8 cellular contexts compared by ENCODE assay signal in the genomic region with DNA sequence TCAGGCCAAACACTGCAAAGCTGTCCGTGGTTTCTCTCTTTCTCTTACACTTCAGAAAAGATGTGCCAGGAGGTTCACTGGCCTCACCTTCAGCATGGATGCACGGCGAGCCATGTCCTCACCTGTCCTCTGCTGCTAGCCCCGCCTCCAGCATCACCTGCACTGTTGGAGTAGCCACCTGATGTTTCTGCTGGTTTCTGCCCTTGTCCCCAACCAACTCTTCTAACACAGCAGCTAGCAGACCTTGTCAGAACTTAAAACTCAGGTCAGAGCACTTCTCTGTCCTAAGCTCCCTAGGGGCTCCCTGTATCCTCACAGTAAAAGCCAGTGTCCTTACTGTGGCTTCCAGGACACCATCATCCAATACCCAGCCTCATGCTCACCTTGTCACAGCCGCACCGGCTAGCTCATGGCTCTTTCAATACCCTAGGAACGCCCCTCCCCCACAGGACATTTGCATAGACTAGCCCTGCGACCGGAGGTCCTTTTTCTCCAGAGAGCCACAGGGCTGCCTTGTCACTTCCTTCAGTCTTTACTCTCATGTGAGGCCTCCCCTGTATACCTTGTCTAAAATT. TPM values are rescaled to one million over a fixed set of nuclear protein-coding genes. Genes with fewer than 3 reads are reported as not detected.
A peak's percentile ranks its signal among the peaks of the same experiment; 100 is the strongest.
DNase-seq lines count a peak whose midpoint lies in the region; ATAC-seq and TF ChIP-seq lines count a peak whose summit lies in the region.
"Had no signal": no experiment of that assay in that cellular context is flagged by ENCODE, and none has a peak within 500 bp of the region (broad histone marks: within the 10 kb centered on the region; RNA-seq: fewer than 3 reads in every experiment).

No MANE protein-coding gene starts in this region.

- H3K79me2 ChIP-seq in OCI-LY1 (ENCODE audit: insufficient read depth, low read length) = peaks cover 34% of the 10 kb centered on the region

- peaks cover 49% of the 10 kb centered on the region for H3K4me1 Mint-ChIP-seq in memory B cell
- H3K4me1 Mint-ChIP-seq in naive thymus-derived CD4-positive, alpha-beta T cell = peaks cover 18 to 26% (median 21%) of the 10 kb centered on the region in 7 donors

- no peaks in the 10 kb centered on the region for H3K9me3 Mint-ChIP-seq in memory B cell
- no peaks in the 10 kb centered on the region for H3K9me3 Mint-ChIP-seq in naive thymus-derived CD4-positive, alpha-beta T cell

- intact Hi-C loops in naive thymus-derived CD4-positive, alpha-beta T cell (cut with micrococcal nuclease) = loop anchor here (2.0 kb wide), 1 partner anchor 17 kb away; no protein-coding TSS in a partner anchor

- no peaks in the 10 kb centered on the region for H3K9me3 ChIP-seq in OCI-LY1 (ENCODE audit: low read length)
- H3K9me3 ChIP-seq in naive thymus-derived CD4-positive, alpha-beta T cell (ENCODE audit: control insufficient read depth in 2 of 3, low read length in 3 of 3) = no peaks in the 10 kb centered on the region
- H3K9me3 ChIP-seq: SJSA1 had no signal

- DNase-seq in GM19238 (ENCODE audit: insufficient read length, low spot score) (peak; percentile 88), memory B cell (ENCODE audit: low spot score in 2 of 2) (peak in 1 of 2 donors; percentile 61), RWPE1 (ENCODE audit: low spot score) (no peak)
- DNase-seq in naive thymus-derived CD4-positive, alpha-beta T cell = no peak
- DNase-seq in activated CD4-positive, CD25-positive, alpha-beta regulatory T cell (lab: John Stamatoyannopoulos, UW) = no peak

- H3K27ac Mint-ChIP-seq in memory B cell = peak overlapping the region; percentile 58
- no peak overlapping the region for H3K27ac Mint-ChIP-seq in naive thymus-derived CD4-positive, alpha-beta T cell

- peak overlapping the region; percentile 85 for H3K4me2 ChIP-seq in OCI-LY1 (ENCODE audit: low read length)

- H3K36me3 Mint-ChIP-seq in memory B cell = no peaks in the 10 kb centered on the region
- no peaks in the 10 kb centered on the region for H3K36me3 Mint-ChIP-seq in naive thymus-derived CD4-positive, alpha-beta T cell

- H3K9me2 ChIP-seq in OCI-LY1 (ENCODE audit: low read depth, low read length) = no peaks in the 10 kb centered on the region

- TF ChIP-seq CTCF in OCI-LY1 (IDR thresholded peaks at IDR 0.05; ENCODE audit: low read length) = no peak
- no peak for TF ChIP-seq CTCF in RWPE1 (conservative IDR thresholded peaks at IDR 0.05; ENCODE audit: low read depth)

- H3K4me3 Mint-ChIP-seq in memory B cell = peak overlapping the region; percentile 68
- no peak overlapping the region for H3K4me3 Mint-ChIP-seq in naive thymus-derived CD4-positive, alpha-beta T cell

- POLR2A ChIA-PET in RWPE1 (lab: Yijun Ruan, JAX; ENCODE audit: low non-redundant PET) = no interaction called here
- POLR2A ChIA-PET in naive thymus-derived CD4-positive, alpha-beta T cell (lab: Charles Lee) = no interaction called here

- H3K27ac ChIP-seq in OCI-LY1 (ENCODE audit: low read depth, low read length, poor library complexity, severe bottlenecking) (peak overlapping the region; percentile 100), RWPE1 (no peak overlapping the region)
- H3K27ac ChIP-seq in naive thymus-derived CD4-positive, alpha-beta T cell (ENCODE audit: low read depth, low read length) = no peak overlapping the region
- H3K27ac ChIP-seq: SJSA1 had no signal

- no peaks in the 10 kb centered on the region for H3K27me3 ChIP-seq in OCI-LY1 (ENCODE audit: insufficient read depth, low read length)
- no peaks in the 10 kb centered on the region for H3K27me3 ChIP-seq in naive thymus-derived CD4-positive, alpha-beta T cell (ENCODE audit: control insufficient read depth in 2 of 2, insufficient read depth in 2 of 2, low read length in 2 of 2)

- peaks cover 22% of the 10 kb centered on the region for H3F3A ChIP-seq in OCI-LY1 (ENCODE audit: insufficient read depth, low read length)

- no peaks in the 10 kb centered on the region for H3K27me3 Mint-ChIP-seq in memory B cell
- peaks cover 0 to 11% (median 0%) of the 10 kb centered on the region in 5 donors for H3K27me3 Mint-ChIP-seq in naive thymus-derived CD4-positive, alpha-beta T cell

- ATAC-seq in HG02885 (IDR thresholded peaks at IDR 0.05; ENCODE audit: poor library complexity, unreplicated experiment) = peak; percentile 72
- ATAC-seq in memory B cell (ENCODE audit: low read depth) = peak; percentile 54
- no peak for ATAC-seq in naive thymus-derived CD4-positive, alpha-beta T cell

- peaks cover 14% of the 10 kb centered on the region; the same call in 1 of the 2 replicates for H3K36me3 ChIP-seq in OCI-LY1 (ENCODE audit: insufficient read depth, low read length)
- no peaks in the 10 kb centered on the region for H3K36me3 ChIP-seq in naive thymus-derived CD4-positive, alpha-beta T cell (ENCODE audit: control insufficient read depth in 2 of 3, insufficient read depth in 3 of 3, low read length in 3 of 3)
- H3K36me3 ChIP-seq: SJSA1 had no signal

- peak overlapping the region; percentile 75 for H3K9ac ChIP-seq in OCI-LY1 (ENCODE audit: low read length)

- peak overlapping the region; percentile 57 for H3K4me3 ChIP-seq in OCI-LY1 (ENCODE audit: low read depth, low read length, poor library complexity, severe bottlenecking)
- no peak overlapping the region for H3K4me3 ChIP-seq in naive thymus-derived CD4-positive, alpha-beta T cell (ENCODE audit: low read length)
- H3K4me3 ChIP-seq: SJSA1 had no signal

- CTCF ChIA-PET in RWPE1 (lab: Yijun Ruan, JAX) = interaction anchor here (0.6 to 0.8 kb wide), 3 partner anchors 16 to 203 kb away, joined by 3 to 4 read pairs (median 3); no protein-coding TSS in a partner anchor
- CTCF ChIA-PET in naive thymus-derived CD4-positive, alpha-beta T cell (lab: Charles Lee) = no interaction called here

- H3K4me1 ChIP-seq in OCI-LY1 (ENCODE audit: insufficient read depth, low read length, severe bottlenecking) = peaks cover 100% of the 10 kb centered on the region
- H3K4me1 ChIP-seq in naive thymus-derived CD4-positive, alpha-beta T cell (ENCODE audit: control insufficient read depth in 2 of 2, insufficient read depth in 2 of 2, low read length in 2 of 2) = peaks cover 0 to 4% of the 10 kb centered on the region in 2 donors
- H3K4me1 ChIP-seq: SJSA1 had no signal

- no peaks in the 10 kb centered on the region for H4K20me1 ChIP-seq in OCI-LY1 (ENCODE audit: insufficient read depth, low read length)

- no peak overlapping the region for H2AFZ ChIP-seq in OCI-LY1 (ENCODE audit: low read length)

RNA-seq across cellular contexts. Expression of gene PALD1, which starts 15.2 kb away (rescaled TPM):
- under 1 TPM; 0.08 to 0.39 (median 0.19) TPM for total RNA-seq in naive thymus-derived CD4-positive, alpha-beta T cell
- under 1 TPM in 1 of 2 donors, not detected in 1; 0.10 TPM for polyA plus RNA-seq in naive thymus-derived CD4-positive, alpha-beta T cell
- total RNA-seq: SJSA1 had no signal

RNA-seq across cellular contexts. Expression of gene NODAL, which starts 52.3 kb away (rescaled TPM):
- not detected for total RNA-seq in naive thymus-derived CD4-positive, alpha-beta T cell
- not detected for polyA plus RNA-seq in naive thymus-derived CD4-positive, alpha-beta T cell
- total RNA-seq: SJSA1 had no signal
